In the genomic region with DNA sequence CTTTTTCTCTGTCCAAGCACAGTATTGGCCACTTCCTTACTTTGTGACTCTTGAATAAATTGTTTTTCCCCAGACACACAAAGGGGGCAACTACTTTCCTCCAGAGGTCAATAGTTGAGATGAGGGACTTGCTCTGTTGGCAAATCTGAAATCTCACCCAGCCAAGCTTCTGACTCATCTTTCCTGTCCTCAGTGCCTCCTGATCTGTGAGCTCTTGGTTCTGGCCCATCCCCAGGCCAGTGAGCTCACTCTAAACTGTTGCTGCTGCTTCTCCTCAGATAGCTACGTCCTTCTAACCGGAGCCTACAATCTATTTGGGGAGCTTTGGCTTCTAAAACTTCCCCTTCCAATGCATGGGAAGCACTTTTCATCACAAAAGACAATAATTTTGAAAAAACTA, we compare ENCODE assay signal across 1 cellular context.
TF ChIP-seq lines count a peak whose summit lies in the region.

No MANE protein-coding gene starts in this region.

TF ChIP-seq in WTC11, 78 proteins besides CTCF, POLR2A, EP300 and RAD21 (continued from another document):
- no peak for TF ChIP-seq HMGXB4 (CRISPR knock-in tag; IDR thresholded peaks at IDR 0.05)
